In genomic region chr12:91986084-91986483, GRCh38 we compare ENCODE assay signal across 11 cellular contexts.
A peak's percentile ranks its signal among the peaks of the same experiment; 100 is the strongest.
DNase-seq lines count a peak whose midpoint lies in the region; ATAC-seq, FAIRE-seq and TF ChIP-seq lines count a peak whose summit lies in the region.
"Had no signal": no experiment of that assay in that cellular context is flagged by ENCODE, and none has a peak within 500 bp of the region (broad histone marks: within the 10 kb centered on the region; RNA-seq: fewer than 3 reads in every experiment).

No MANE protein-coding gene starts in this region.

- no peak overlapping the region for H3K27ac ChIP-seq in pancreas
- H3K27ac ChIP-seq in small intestine (ENCODE audit: low read depth in 1 of 2, low read length in 1 of 2): no peak overlapping the region

- H3K36me3 ChIP-seq in pancreas (no peaks in the 10 kb centered on the region), small intestine (ENCODE audit: control insufficient read depth in 2 of 2, insufficient read depth in 2 of 2, low read length in 2 of 2) (no peaks in the 10 kb centered on the region)

- WGBS in pancreas, 2 donors: 14 to 30% methylated on average over 2 of the region's 2 CpGs
- WGBS in small intestine, 3 donors: 79 to 82% (median 79%) methylated on average over 2 of the region's 2 CpGs

- peak in 3 of 4 donors; percentile 45 to 82 (median 56) for ATAC-seq in pancreas
- ATAC-seq in HG03571 (IDR thresholded peaks at IDR 0.05; ENCODE audit: unreplicated experiment): no peak
- ATAC-seq: natural killer cell treated with Interleukin-12 subunit alpha and Interleukin-12 subunit beta and Interleukin-15 and Interleukin-18, amount 100 ng/mL, for 72 hours; stimulated activated naive B cell treated with anti-CD40 and anti-IgM and Interleukin-4, amounts not matched to agents 10 μg/mL and 1 μg/mL and 100 μg/mL, for 72 hours had no signal

- DNase-seq in EH (ENCODE audit: low read depth) (peak; percentile 70), NCI-H526 treated with DMSO at 0.1 percent for 48 hours (lab: John Stamatoyannopoulos, UW) (peak; percentile 64), cerebellum (ENCODE audit: low spot score) (peak; percentile 70), pancreas (no peak), small intestine (no peak), NCI-H2227 treated with DMSO at 0.1 percent for 48 hours (lab: John Stamatoyannopoulos, UW) (no peak)
- no peak for DNase-seq in activated CD4-positive, CD25-positive, alpha-beta regulatory T cell (lab: John Stamatoyannopoulos, UW)
- DNase-seq: H7; stimulated activated naive B cell treated with anti-CD40 and anti-IgM and Interleukin-4, amounts not matched to agents 10 μg/mL and 1 μg/mL and 100 μg/mL, for 72 hours had no signal

- FAIRE-seq in pancreas (lab: Jason Lieb, UNC) (no peak), small intestine (lab: Jason Lieb, UNC) (no peak)

- peaks cover 0 to 10% (median 8%) of the 10 kb centered on the region in 3 donors for H3K4me1 ChIP-seq in pancreas
- H3K4me1 ChIP-seq in small intestine (ENCODE audit: control insufficient read depth in 2 of 2, insufficient read depth in 1 of 2, low read depth in 1 of 2, low read length in 1 of 2): no peaks in the 10 kb centered on the region

- no peaks in the 10 kb centered on the region for H3K27me3 ChIP-seq in pancreas
- no peaks in the 10 kb centered on the region for H3K27me3 ChIP-seq in small intestine (ENCODE audit: control insufficient read depth in 2 of 2, insufficient read depth in 2 of 2, low read length in 2 of 2)

- H3K9me3 ChIP-seq in pancreas (no peaks in the 10 kb centered on the region), small intestine (ENCODE audit: control insufficient read depth, low read depth) (no peaks in the 10 kb centered on the region)

- no peak for TF ChIP-seq CTCF in pancreas (IDR thresholded peaks at IDR 0.05)

- intact Hi-C loops in pancreas (cut with DNase I): no loop called here

- H3K4me3 ChIP-seq in pancreas (no peak overlapping the region), small intestine (ENCODE audit: low read depth in 1 of 2, low read length in 2 of 2) (no peak overlapping the region)

Comparison
In these comparisons a context has a peak if more than half of its experiments do, and no peak if none do; other contexts are left out.
1. DNase-seq: peak in EH (single experiment), NCI-H526 treated with DMSO at 0.1 percent for 48 hours (single experiment) and cerebellum (single experiment); none in pancreas (0 of 6), small intestine (single experiment), NCI-H2227 treated with DMSO at 0.1 percent for 48 hours (single experiment) and activated CD4-positive, CD25-positive, alpha-beta regulatory T cell (0 of 4).